Comparison of ENCODE assay signal across 12 cellular contexts in genomic region chr1:28086651-28087050, GRCh38. TPM values are rescaled to one million over a fixed set of nuclear protein-coding genes. Genes with fewer than 3 reads are reported as not detected.
DNase-seq lines count a peak whose midpoint lies in the region; ATAC-seq and TF ChIP-seq lines count a peak whose summit lies in the region.
"Had no signal": no experiment of that assay in that cellular context is flagged by ENCODE, and none has a peak within 500 bp of the region (broad histone marks: within the 10 kb centered on the region; RNA-seq: fewer than 3 reads in every experiment).

No MANE protein-coding gene starts in this region.

- H3K27me3 ChIP-seq in DOHH2 (ENCODE audit: control insufficient read depth, low read length): no peaks in the 10 kb centered on the region
- no peaks in the 10 kb centered on the region for H3K27me3 ChIP-seq in H7 (ENCODE audit: control insufficient read depth, insufficient read depth, low read length)
- no peaks in the 10 kb centered on the region for H3K27me3 ChIP-seq in prostate gland (replicated peaks; ENCODE audit: insufficient read depth)
- H3K27me3 ChIP-seq: testis had no signal

- no peaks in the 10 kb centered on the region for H3K27me3 Mint-ChIP-seq in activated T-helper 2 cell treated with anti-CD3 and anti-CD28 coated beads, Interferon-gamma antibody, Interleukin-2, Interleukin-4, amounts not matched to agents 10 μg/mL and 5 μg/mL and 100 μg/mL, durations not matched to agents 14 hours and 24 hours and 36 hours (ENCODE audit: low read depth)
- no peaks in the 10 kb centered on the region for H3K27me3 Mint-ChIP-seq in natural killer cell (ENCODE audit: low read depth in 2 of 2)

- DNase-seq in HFF-Myc (ENCODE audit: extremely low read depth, low read depth) (no peak), natural killer cell (no peak), H7 (no peak), prostate gland (ENCODE audit: low spot score) (no peak), NCI-H2171 (lab: John Stamatoyannopoulos, UW) (no peak)
- DNase-seq in activated T-helper 2 cell treated with anti-CD3 and anti-CD28 coated beads, Interferon-gamma antibody, Interleukin-2, Interleukin-4, amounts not matched to agents 10 μg/mL and 5 μg/mL and 100 μg/mL, durations not matched to agents 14 hours and 24 hours and 36 hours (ENCODE audit: low spot score): no peak
- DNase-seq: effector CD8-positive, alpha-beta T cell; NCI-H2029 treated with DMSO at 0.1 percent for 48 hours; occipital lobe; stimulated activated CD4-positive, alpha-beta T cell treated with anti-CD3 and anti-CD28 coated beads, Interleukin-2, amount 100 ng/mL, for 48 hours; testis had no signal

- peaks cover 68% of the 10 kb centered on the region for H3K79me2 ChIP-seq in DOHH2 (ENCODE audit: control insufficient read depth, low read length)

- no peaks in the 10 kb centered on the region for H3K9me2 ChIP-seq in DOHH2 (replicated peaks; ENCODE audit: control insufficient read depth, low read length)

- intact Hi-C loops in activated T-helper 2 cell treated with anti-CD3 and anti-CD28 coated beads, Interferon-gamma antibody, Interleukin-2, Interleukin-4, amounts not matched to agents 10 μg/mL and 5 μg/mL and 100 μg/mL, durations not matched to agents 14 hours and 24 hours and 36 hours (cut with micrococcal nuclease): loop anchor here (10.0 kb wide), 1 partner anchor 222 kb away; no protein-coding TSS in a partner anchor
- intact Hi-C loops in natural killer cell (cut with micrococcal nuclease): loop anchor here (5.0 kb wide), 3 partner anchors 144 to 421 kb away; partner anchors contain the start of gene RCC1
- intact Hi-C loops in prostate gland (cut with DNase I): no loop called here

- 0 out of 2 replicates have a peak, but pooled peaks cover 3% of the 10 kb centered on the region for H4K20me1 ChIP-seq in DOHH2 (ENCODE audit: control insufficient read depth, insufficient read depth, low read depth, low read length)

- H3K4me1 Mint-ChIP-seq in activated T-helper 2 cell treated with anti-CD3 and anti-CD28 coated beads, Interferon-gamma antibody, Interleukin-2, Interleukin-4, amounts not matched to agents 10 μg/mL and 5 μg/mL and 100 μg/mL, durations not matched to agents 14 hours and 24 hours and 36 hours (ENCODE audit: low read depth): peaks cover 24% of the 10 kb centered on the region
- peaks cover 48 to 50% of the 10 kb centered on the region in 2 donors for H3K4me1 Mint-ChIP-seq in natural killer cell

- H3K9me3 ChIP-seq in DOHH2 (ENCODE audit: control insufficient read depth, insufficient read depth, low read length) (no peaks in the 10 kb centered on the region), prostate gland (no peaks in the 10 kb centered on the region)
- H3K9me3 ChIP-seq: testis had no signal

- H3K27ac Mint-ChIP-seq in activated T-helper 2 cell treated with anti-CD3 and anti-CD28 coated beads, Interferon-gamma antibody, Interleukin-2, Interleukin-4, amounts not matched to agents 10 μg/mL and 5 μg/mL and 100 μg/mL, durations not matched to agents 14 hours and 24 hours and 36 hours: no peak overlapping the region
- H3K27ac Mint-ChIP-seq in natural killer cell: peak overlapping the region; percentile 95 to 99

- peak overlapping the region; percentile 80; the same call in 1 of the 2 replicates for H3K27ac ChIP-seq in DOHH2 (ENCODE audit: low read depth, low read length)
- no peak overlapping the region for H3K27ac ChIP-seq in prostate gland

- TF ChIP-seq CTCF in DOHH2 (IDR thresholded peaks at IDR 0.05; ENCODE audit: low read depth, low read length, poor library complexity, severe bottlenecking) (no peak), HFF-Myc (IDR thresholded peaks at IDR 0.05; ENCODE audit: low read depth, low read length, missing control alignments) (no peak), natural killer cell (IDR thresholded peaks at IDR 0.05) (no peak), prostate gland (IDR thresholded peaks at IDR 0.05) (no peak)

- H3K36me3 Mint-ChIP-seq in activated T-helper 2 cell treated with anti-CD3 and anti-CD28 coated beads, Interferon-gamma antibody, Interleukin-2, Interleukin-4, amounts not matched to agents 10 μg/mL and 5 μg/mL and 100 μg/mL, durations not matched to agents 14 hours and 24 hours and 36 hours (ENCODE audit: low read depth): no peaks in the 10 kb centered on the region
- no peaks in the 10 kb centered on the region for H3K36me3 Mint-ChIP-seq in natural killer cell

- 84% methylated on average over 1 of the region's 1 CpG for WGBS in prostate gland

- peaks cover 11% of the 10 kb centered on the region for H3K36me3 ChIP-seq in DOHH2 (ENCODE audit: control insufficient read depth, low read length)
- no peaks in the 10 kb centered on the region for H3K36me3 ChIP-seq in H7 (replicated peaks; ENCODE audit: control insufficient read depth, insufficient read depth, low read length)
- no peaks in the 10 kb centered on the region for H3K36me3 ChIP-seq in prostate gland

- no peak for TF ChIP-seq POLR2A in prostate gland (IDR thresholded peaks at IDR 0.05)

- H3F3A ChIP-seq in DOHH2 (ENCODE audit: control insufficient read depth, insufficient read depth): peaks cover 9% of the 10 kb centered on the region

- H3K4me2 ChIP-seq in DOHH2 (ENCODE audit: low read length): peak overlapping the region; percentile 81

- H3K4me1 ChIP-seq in DOHH2 (ENCODE audit: control insufficient read depth, low read length) (peaks cover 79% of the 10 kb centered on the region), prostate gland (replicated peaks) (peaks cover 10% of the 10 kb centered on the region)

- H3K9me3 Mint-ChIP-seq in activated T-helper 2 cell treated with anti-CD3 and anti-CD28 coated beads, Interferon-gamma antibody, Interleukin-2, Interleukin-4, amounts not matched to agents 10 μg/mL and 5 μg/mL and 100 μg/mL, durations not matched to agents 14 hours and 24 hours and 36 hours: no peaks in the 10 kb centered on the region
- no peaks in the 10 kb centered on the region for H3K9me3 Mint-ChIP-seq in natural killer cell

- ATAC-seq in natural killer cell: no peak

- peak overlapping the region; percentile 97 for H3K4me3 ChIP-seq in DOHH2 (ENCODE audit: low read length)
- peak overlapping the region; percentile 72; the same call in 1 of the 2 replicates for H3K4me3 ChIP-seq in HFF-Myc (replicated peaks; ENCODE audit: low read depth, low read length)
- H3K4me3 ChIP-seq in H7 (ENCODE audit: insufficient read depth, low read depth, low read length): no peak overlapping the region
- H3K4me3 ChIP-seq in prostate gland: no peak overlapping the region

- peak overlapping the region; percentile 92 for H3K4me3 Mint-ChIP-seq in activated T-helper 2 cell treated with anti-CD3 and anti-CD28 coated beads, Interferon-gamma antibody, Interleukin-2, Interleukin-4, amounts not matched to agents 10 μg/mL and 5 μg/mL and 100 μg/mL, durations not matched to agents 14 hours and 24 hours and 36 hours (ENCODE audit: low read depth)
- H3K4me3 Mint-ChIP-seq in natural killer cell: peak overlapping the region; percentile 94

RNA-seq across cellular contexts. Expression of gene EYA3, which starts 1.8 kb away (rescaled TPM):
- total RNA-seq in activated T-helper 2 cell treated with anti-CD3 and anti-CD28 coated beads, Interferon-gamma antibody, Interleukin-2, Interleukin-4, amounts not matched to agents 10 μg/mL and 5 μg/mL and 100 μg/mL, durations not matched to agents 14 hours and 24 hours and 36 hours: 27.5 and 30.9 TPM in 2 replicates
- 10 to 100 TPM; 17.7 to 25.2 (median 19.1) TPM for total RNA-seq in natural killer cell
- 26.6 and 38.3 TPM in 2 replicates for total RNA-seq in H7 (2014; rRNA removed; shearing (Covaris generic))
- 10 to 100 TPM; 16.7 to 19.4 TPM for total RNA-seq in prostate gland

Comparison
In these comparisons a context has a peak if more than half of its experiments do, and no peak if none do; other contexts are left out.
1. H3K4me3 ChIP-seq: peak in DOHH2 (single experiment) and HFF-Myc (single experiment); none in H7 (single experiment) and prostate gland (0 of 2).